In genomic region chrX:136170109-136170800, GRCh38 we compare ENCODE assay signal across 10 cellular contexts. TPM values are rescaled to one million over a fixed set of nuclear protein-coding genes. Genes with fewer than 3 reads are reported as not detected.
DNase-seq lines count a peak whose midpoint lies in the region; ATAC-seq and TF ChIP-seq lines count a peak whose summit lies in the region.
"Had no signal": no experiment of that assay in that cellular context is flagged by ENCODE, and none has a peak within 500 bp of the region (broad histone marks: within the 10 kb centered on the region; RNA-seq: fewer than 3 reads in every experiment).

No MANE protein-coding gene starts in this region.

- no peaks in the 10 kb centered on the region for H4K20me1 ChIP-seq in H9 (ENCODE audit: control insufficient read depth, insufficient read depth, insufficient read length)

- H3K56ac ChIP-seq in H9 (ENCODE audit: insufficient read length, low read depth, low read length), result no peak overlapping the region

- no peaks in the 10 kb centered on the region; a peak in 2 of 7 replicates for H3K36me3 Mint-ChIP-seq in H9 (ENCODE audit: insufficient read depth in 1 of 3, low read depth in 3 of 3)

- no peaks in the 10 kb centered on the region; the same call in 1 of the 2 replicates for H3K4me1 ChIP-seq in Panc1 (ENCODE audit: control insufficient read depth, insufficient read depth, low read length)
- no peaks in the 10 kb centered on the region for H3K4me1 ChIP-seq in esophagus (ENCODE audit: control insufficient read depth in 2 of 2, insufficient read depth in 2 of 2, low read length in 1 of 2)
- H3K4me1 ChIP-seq in uterus, result peaks cover 0 to 7% of the 10 kb centered on the region in 2 donors
- H3K4me1 ChIP-seq in H9 (ENCODE audit: insufficient read depth, low read length), result no peaks in the 10 kb centered on the region

- no peak overlapping the region for H2BK120ac ChIP-seq in H9 (ENCODE audit: low read depth, low read length, poor library complexity, severe bottlenecking)

- H3K27ac Mint-ChIP-seq in H9, result no peak overlapping the region
- H3K27ac Mint-ChIP-seq: T-helper 17 cell had no signal

- no peak overlapping the region for H3K4ac ChIP-seq in H9 (ENCODE audit: low read depth, low read length)

- H3K27ac ChIP-seq in Panc1 (ENCODE audit: low read length), result no peak overlapping the region
- peak overlapping the region; percentile 58 to 63 for H3K27ac ChIP-seq in esophagus (ENCODE audit: low read depth in 2 of 2, low read length in 1 of 2)
- peak overlapping the region; percentile 81 to 88 for H3K27ac ChIP-seq in uterus
- H3K27ac ChIP-seq in H9 (ENCODE audit: insufficient read length, low read depth, low read length), result no peak overlapping the region
- H3K27ac ChIP-seq: HL-60 had no signal

- H3K36me3 ChIP-seq in Panc1 (ENCODE audit: control insufficient read depth, insufficient read depth, low read length) (no peaks in the 10 kb centered on the region), esophagus (ENCODE audit: control insufficient read depth in 2 of 2, insufficient read depth in 2 of 2, low read length in 1 of 2) (no peaks in the 10 kb centered on the region), uterus (no peaks in the 10 kb centered on the region)

- H3K79me2 ChIP-seq in H9 (ENCODE audit: insufficient read depth, low read length), result no peaks in the 10 kb centered on the region

- H3K23me2 ChIP-seq in H9 (ENCODE audit: insufficient read length, low read depth, low read length, poor library complexity, severe bottlenecking), result no peaks in the 10 kb centered on the region

- H3K4me3 ChIP-seq in Panc1 (ENCODE audit: low read depth in 2 of 2, low read length in 2 of 2) (no peak overlapping the region), esophagus (ENCODE audit: low read depth in 1 of 2, low read length in 2 of 2) (no peak overlapping the region), uterus (no peak overlapping the region)

- H3K27me3 Mint-ChIP-seq in H9 (ENCODE audit: low read depth), result no peaks in the 10 kb centered on the region
- H3K27me3 Mint-ChIP-seq: T-helper 17 cell had no signal

- no peak overlapping the region for H2AFZ ChIP-seq in H9 (ENCODE audit: low read length)

- peak; percentile 76 for ATAC-seq in Panc1
- ATAC-seq: T-helper 17 cell had no signal

- peaks cover 42 to 50% of the 10 kb centered on the region in 2 experiments for H3K4me1 Mint-ChIP-seq in H9

- H2BK15ac ChIP-seq in H9 (ENCODE audit: low read depth, low read length), result no peak overlapping the region

- H3K27me3 ChIP-seq in Panc1 (ENCODE audit: control insufficient read depth, insufficient read depth, low read length), result no peaks in the 10 kb centered on the region
- no peaks in the 10 kb centered on the region for H3K27me3 ChIP-seq in esophagus (ENCODE audit: control insufficient read depth in 1 of 2, insufficient read depth in 2 of 2, low read length in 2 of 2)
- H3K27me3 ChIP-seq in uterus, result no peaks in the 10 kb centered on the region
- no peaks in the 10 kb centered on the region for H3K27me3 ChIP-seq in H9 (ENCODE audit: insufficient read depth, low read length)

- no peak overlapping the region for H4K8ac ChIP-seq in H9 (replicated peaks; ENCODE audit: insufficient read length, low read depth, low read length)

- in situ Hi-C loops in Panc1 (cut with HindIII; ENCODE audit: low pct_unique_long_range_greater_than_20kb, low sequenced_read_pairs), result no loop called here

- TF ChIP-seq CTCF in Panc1 (IDR thresholded peaks at IDR 0.05) (peak; percentile 28; the same call in 1 of the 2 replicates), uterus (IDR thresholded peaks at IDR 0.05) (peak in 2 of 4 experiments; percentile 19 to 29), H9 (conservative IDR thresholded peaks at IDR 0.05) (no peak)

- POLR2A ChIA-PET in Panc1 (lab: Charles Lee), result no interaction called here

- H2BK20ac ChIP-seq in H9 (ENCODE audit: low read depth, low read length, poor library complexity, severe bottlenecking), result no peak overlapping the region

- peaks cover 56 to 63% of the 10 kb centered on the region in 2 experiments for H3K9me3 Mint-ChIP-seq in H9

- H2BK5ac ChIP-seq in H9 (ENCODE audit: insufficient read length, low read length), result no peak overlapping the region

- no TSS peak for BruUV-seq in Panc1 (replicated peaks; lab: Mats Ljungman, UMichigan)

- no peak overlapping the region for H2BK12ac ChIP-seq in H9 (ENCODE audit: insufficient read length, low read depth, low read length)

- no peak overlapping the region; a peak in 1 of 5 replicates for H3K4me3 Mint-ChIP-seq in H9
- H3K4me3 Mint-ChIP-seq: T-helper 17 cell had no signal

- intact Hi-C loops in Panc1 (cut with micrococcal nuclease; ENCODE audit: unreplicated experiment), result no loop called here
- intact Hi-C loops in uterus (cut with DNase I; ENCODE audit: low total_unique reads), result no loop called here

- 54 to 60% methylated on average over 9 of the region's 9 CpGs for WGBS in esophagus, 2 donors
- no CpG with 5 or more reads among the region's 9 CpGs for WGBS in H9 (ENCODE audit: extremely low coverage, insufficient read length, low lambda C conversion rate)

- H4K91ac ChIP-seq in H9 (ENCODE audit: insufficient read length, low read depth, low read length), result no peak overlapping the region

- no peak overlapping the region for H3K4me2 ChIP-seq in H9 (ENCODE audit: insufficient read depth, insufficient read length, low read length)

- no peak for TF ChIP-seq POLR2A in uterus (IDR thresholded peaks at IDR 0.05)

- H3K9me3 ChIP-seq in Panc1 (ENCODE audit: control insufficient read depth, insufficient read depth, low read depth, low read length), result no peaks in the 10 kb centered on the region
- no peaks in the 10 kb centered on the region for H3K9me3 ChIP-seq in esophagus (ENCODE audit: control insufficient read depth in 2 of 2, insufficient read depth in 1 of 2, low read depth in 1 of 2, low read length in 1 of 2)
- no peaks in the 10 kb centered on the region for H3K9me3 ChIP-seq in uterus
- peaks cover 24% of the 10 kb centered on the region for H3K9me3 ChIP-seq in H9 (ENCODE audit: control insufficient read depth, low read depth, low read length)

- no peak overlapping the region for H3K9ac ChIP-seq in H9 (ENCODE audit: extremely low read depth, insufficient read length, low read length)

- no peak overlapping the region for H3K23ac ChIP-seq in H9 (ENCODE audit: insufficient read length, low read depth, low read length)

- no peak overlapping the region for H3K18ac ChIP-seq in H9 (ENCODE audit: insufficient read length, low read depth, low read length)

- no peak overlapping the region for H3K14ac ChIP-seq in H9 (ENCODE audit: insufficient read depth, low read length)

- H3T11ph ChIP-seq in H9 (ENCODE audit: low read length), result no peak overlapping the region

- CTCF ChIA-PET in Panc1 (lab: Charles Lee), result no interaction called here

- H2AK5ac ChIP-seq in H9 (ENCODE audit: insufficient read length, low read length), result no peak overlapping the region

- DNase-seq in Panc1 (ENCODE audit: low read depth, low spot score) (no peak), midbrain (lab: John Stamatoyannopoulos, UW) (peak; percentile 17), uterus (peak in 1 of 2 donors; percentile 42), H9 (no peak), Ammon's horn (ENCODE audit: low spot score) (no peak), NAMALWA (ENCODE audit: low spot score) (no peak)
- DNase-seq: activated gamma-delta T cell, T-helper 17 cell had no signal

- no peaks in the 10 kb centered on the region for H3K79me1 ChIP-seq in H9 (ENCODE audit: insufficient read depth, low read depth, low read length, poor library complexity, severe bottlenecking)

- H4K5ac ChIP-seq in H9 (ENCODE audit: insufficient read length, low read depth, low read length), result no peak overlapping the region

RNA-seq across cellular contexts. Expression of gene FHL1, which starts 22.9 kb away (rescaled TPM):
- 67.9 TPM for total RNA-seq in Panc1 (2021; ENCODE audit: unreplicated experiment)
- polyA plus RNA-seq in Panc1 (2012; ENCODE audit: insufficient read length), result 20.0 TPM
- 100 to 1,000 TPM in 1 of 2 donors, 10 to 100 TPM in 1; 70.7 to 127 TPM for polyA plus RNA-seq in esophagus
- 100 to 1,000 TPM; 279 to 745 (median 469) TPM for total RNA-seq in uterus
- 20.0 and 22.0 TPM in 2 replicates for total RNA-seq in H9 (2021)

Comparison
In these comparisons a context has a peak if more than half of its experiments do, and no peak if none do; other contexts are left out.
1. H3K27ac ChIP-seq: peak in esophagus (2 of 2) and uterus (2 of 2); none in Panc1 (single experiment) and H9 (single experiment).